In the genomic region with DNA sequence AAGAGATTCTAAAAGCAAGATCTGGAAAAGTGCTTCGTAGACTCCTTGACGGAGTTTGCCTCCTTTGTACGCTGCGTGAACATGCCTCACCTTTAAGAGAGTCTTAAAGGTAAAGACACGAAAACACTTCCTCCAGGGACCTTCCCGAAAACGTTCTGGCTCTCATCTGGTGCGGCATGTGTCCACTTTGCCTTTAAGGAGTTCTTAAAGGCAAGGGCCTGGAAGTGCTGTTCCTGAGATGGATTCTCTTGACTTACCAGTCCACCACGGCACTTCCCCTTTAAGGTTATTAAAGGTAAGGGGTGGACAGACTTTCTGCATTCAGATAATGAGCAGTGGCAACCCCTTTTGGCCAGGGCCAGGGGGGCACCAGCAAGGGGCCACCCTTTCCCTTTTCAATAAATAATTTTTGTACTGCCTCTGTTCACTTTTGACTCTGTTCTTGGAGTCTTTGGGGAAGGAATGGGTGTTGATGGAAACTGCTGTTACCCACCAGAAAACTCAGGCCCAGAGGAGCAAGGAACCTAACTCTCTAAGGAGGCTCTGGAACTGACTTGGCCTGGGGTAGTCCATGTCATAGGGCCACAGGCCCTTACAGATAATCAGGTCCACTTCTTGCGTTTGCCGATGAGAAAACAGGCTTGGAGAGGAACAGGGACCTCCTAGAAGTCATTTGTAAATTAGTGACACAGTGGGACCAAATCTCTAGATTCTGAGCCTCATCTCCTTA, we compare ENCODE assay signal across 6 cellular contexts. TPM values are rescaled to one million over a fixed set of nuclear protein-coding genes. Genes with fewer than 3 reads are reported as not detected.
DNase-seq lines count a peak whose midpoint lies in the region; ATAC-seq and TF ChIP-seq lines count a peak whose summit lies in the region.

No MANE protein-coding gene starts in this region.

- H3K4me1 Mint-ChIP-seq in activated CD4-positive, alpha-beta memory T cell treated with anti-CD3 and anti-CD28 coated beads for 36 hours (ENCODE audit: low read depth): peaks cover 54% of the 10 kb centered on the region

- no peaks in the 10 kb centered on the region for H3K27me3 Mint-ChIP-seq in activated CD4-positive, alpha-beta memory T cell treated with anti-CD3 and anti-CD28 coated beads for 36 hours

- CTCF ChIA-PET in activated CD4-positive, alpha-beta memory T cell treated with anti-CD3 and anti-CD28 coated beads for 36 hours (lab: Charles Lee): interaction anchor here (1.0 to 9.0 kb wide), 4 partner anchors 14 to 42 kb away, joined by 4 to 115 read pairs (median 12); a partner anchor contains a TSS

- peak overlapping the region; percentile 88 for H3K27ac Mint-ChIP-seq in activated CD4-positive, alpha-beta memory T cell treated with anti-CD3 and anti-CD28 coated beads for 36 hours

- H3K27ac ChIP-seq in tibial artery: peak overlapping the region; percentile 67 to 68

- DNase-seq in AG10803 (ENCODE audit: low read depth): peak; percentile 66
- DNase-seq in NCI-H1105 (lab: John Stamatoyannopoulos, UW): peak; percentile 97
- peak; percentile 62 for DNase-seq in activated CD4-positive, alpha-beta memory T cell treated with anti-CD3 and anti-CD28 coated beads for 36 hours
- DNase-seq in tibial artery: peak in 1 of 2 donors; percentile 75

- H3K27me3 ChIP-seq in iPS-15b (ENCODE audit: control insufficient read depth, insufficient read depth, low read length): peaks cover 26% of the 10 kb centered on the region
- no peaks in the 10 kb centered on the region for H3K27me3 ChIP-seq in tibial artery

- H3K9ac ChIP-seq in iPS-15b (ENCODE audit: low read depth, low read length): peak overlapping the region; percentile 62

- no peaks in the 10 kb centered on the region for H3K36me3 Mint-ChIP-seq in activated CD4-positive, alpha-beta memory T cell treated with anti-CD3 and anti-CD28 coated beads for 36 hours

- H3K36me3 ChIP-seq in iPS-15b (ENCODE audit: control insufficient read depth, insufficient read depth, low read length): no peaks in the 10 kb centered on the region
- no peaks in the 10 kb centered on the region for H3K36me3 ChIP-seq in tibial artery

- H3K4me3 Mint-ChIP-seq in activated CD4-positive, alpha-beta memory T cell treated with anti-CD3 and anti-CD28 coated beads for 36 hours: peak overlapping the region; percentile 92

- TF ChIP-seq CTCF in AG10803 (conservative IDR thresholded peaks at IDR 0.05; ENCODE audit: low read length): no peak
- TF ChIP-seq CTCF in tibial artery (IDR thresholded peaks at IDR 0.05): no peak

- POLR2A ChIA-PET in activated CD4-positive, alpha-beta memory T cell treated with anti-CD3 and anti-CD28 coated beads for 36 hours (lab: Charles Lee): interaction anchor here (0.8 to 2.5 kb wide), 3 partner anchors 15 to 331 kb away, joined by 3 to 16 read pairs (median 3); a partner anchor contains a TSS

- H3K4me3 ChIP-seq in AG10803 (ENCODE audit: low read length) (peak overlapping the region; percentile 71), iPS-15b (ENCODE audit: low read depth, low read length) (peak overlapping the region; percentile 64), tibial artery (peak overlapping the region; percentile 62 to 74)

- H3K9me3 ChIP-seq in iPS-15b (ENCODE audit: control insufficient read depth, insufficient read depth, low read length) (no peaks in the 10 kb centered on the region), tibial artery (no peaks in the 10 kb centered on the region)

- no peaks in the 10 kb centered on the region for H3K9me3 Mint-ChIP-seq in activated CD4-positive, alpha-beta memory T cell treated with anti-CD3 and anti-CD28 coated beads for 36 hours

- ATAC-seq in GM21423 (IDR thresholded peaks at IDR 0.05; ENCODE audit: unreplicated experiment): peak; percentile 30

- intact Hi-C loops in activated CD4-positive, alpha-beta memory T cell treated with anti-CD3 and anti-CD28 coated beads for 36 hours (cut with micrococcal nuclease): loop anchor here (1.0 kb wide), 3 partner anchors 13 to 32 kb away; a partner anchor contains a TSS
- intact Hi-C loops in tibial artery (cut with DNase I; ENCODE audit: low total_unique reads): no loop called here

- H3K4me1 ChIP-seq in iPS-15b (ENCODE audit: control insufficient read depth, insufficient read depth, low read length): peaks cover 13% of the 10 kb centered on the region
- peaks cover 0 to 31% (median 15%) of the 10 kb centered on the region in 4 donors for H3K4me1 ChIP-seq in tibial artery

RNA-seq across cellular contexts. Expression of a gene that starts 4.4 kb away (rescaled TPM):
- under 1 TPM; 0.36 to 0.77 TPM for total RNA-seq in activated CD4-positive, alpha-beta memory T cell treated with anti-CD3 and anti-CD28 coated beads for 36 hours

RNA-seq across cellular contexts. Expression of a gene that starts 15.9 kb away (rescaled TPM):
- 10 to 100 TPM; 62.4 to 64.3 TPM for total RNA-seq in activated CD4-positive, alpha-beta memory T cell treated with anti-CD3 and anti-CD28 coated beads for 36 hours

RNA-seq across cellular contexts. Expression of a gene that starts 31.5 kb away (rescaled TPM):
- 10 to 100 TPM; 55.0 to 56.0 TPM for total RNA-seq in activated CD4-positive, alpha-beta memory T cell treated with anti-CD3 and anti-CD28 coated beads for 36 hours

RNA-seq across cellular contexts. Expression of a gene that starts 41.8 kb away (rescaled TPM):
- total RNA-seq in activated CD4-positive, alpha-beta memory T cell treated with anti-CD3 and anti-CD28 coated beads for 36 hours: 100 to 1,000 TPM in 1 of 2 experiments, 10 to 100 TPM in 1; 85.6 to 100 TPM

RNA-seq across cellular contexts. Expression of a gene that starts 51.0 kb away (rescaled TPM):
- total RNA-seq in activated CD4-positive, alpha-beta memory T cell treated with anti-CD3 and anti-CD28 coated beads for 36 hours: 1 to 10 TPM; 1.1 to 1.4 TPM
